Comparison of ENCODE assay signal across 11 cellular contexts in genomic region chr1:39131940-39132339, GRCh38.
A peak's percentile ranks its signal among the peaks of the same experiment; 100 is the strongest.
DNase-seq lines count a peak whose midpoint lies in the region; ATAC-seq and TF ChIP-seq lines count a peak whose summit lies in the region.
"Had no signal": no experiment of that assay in that cellular context is flagged by ENCODE, and none has a peak within 500 bp of the region (broad histone marks: within the 10 kb centered on the region; RNA-seq: fewer than 3 reads in every experiment).

No MANE protein-coding gene starts in this region.

- DNase-seq in NCI-H69 (lab: John Stamatoyannopoulos, UW): peak; percentile 47
- no peak for DNase-seq in fibroblast of lung (ENCODE audit: low read depth in 2 of 2)
- no peak for DNase-seq in psoas muscle
- DNase-seq in GM03348 (ENCODE audit: low spot score): no peak
- DNase-seq in activated CD8-positive, alpha-beta memory T cell treated with anti-CD3 and anti-CD28 coated beads, Interleukin-2, amount 50 U/mL, for 48 hours: no peak
- DNase-seq in activated effector memory CD4-positive, alpha-beta T cell treated with anti-CD3 and anti-CD28 coated beads, Interleukin-2, amount 50 U/mL, for 16 hours: no peak
- DNase-seq: left colon, NCI-H526 had no signal

- ATAC-seq in psoas muscle: no peak
- no peak for ATAC-seq in GM21786 (IDR thresholded peaks at IDR 0.05; ENCODE audit: unreplicated experiment)
- ATAC-seq: activated CD4-positive, CD25-positive, alpha-beta regulatory T cell treated with anti-CD3 and anti-CD28 coated beads, Interleukin-2, amount 50 U/mL, for 24 hours; left colon had no signal

- H3K4me3 ChIP-seq in BLaER1 treated with 17β-estradiol and CSF1 and Interleukin-3, amounts not matched to agents 10 nM and 100 nM: no peak overlapping the region
- H3K4me3 ChIP-seq in fibroblast of lung (replicated peaks in 1 of 4; ENCODE audit: control extremely low read depth in 1 of 4, insufficient read depth in 1 of 4, low read depth in 3 of 4, low read length in 4 of 4) (no peak overlapping the region), psoas muscle (no peak overlapping the region)

- intact Hi-C loops in psoas muscle (cut with DNase I): loop anchor here in 1 of 2 donors (2.0 kb wide), 1 partner anchor 57 kb away; no protein-coding TSS in a partner anchor

- peaks cover 83% of the 10 kb centered on the region for H3K79me2 ChIP-seq in fibroblast of lung (ENCODE audit: control insufficient read depth, insufficient read depth, low read length)

- H3K36me3 ChIP-seq in BLaER1 treated with 17β-estradiol and CSF1 and Interleukin-3, amounts not matched to agents 10 nM and 100 nM: peaks cover 0 to 16% (median 6%) of the 10 kb centered on the region in 11 experiments; a peak in 9 of 22 replicates
- no peaks in the 10 kb centered on the region for H3K36me3 ChIP-seq in fibroblast of lung (ENCODE audit: control insufficient read depth, insufficient read depth, low read length)
- H3K36me3 ChIP-seq in psoas muscle (ENCODE audit: insufficient read depth in 1 of 2, low read depth in 1 of 2): no peaks in the 10 kb centered on the region

- no peaks in the 10 kb centered on the region for H3K9me3 ChIP-seq in BLaER1 treated with 17β-estradiol and CSF1 and Interleukin-3, amounts not matched to agents 10 nM and 100 nM (replicated peaks in 1 of 11)
- no peaks in the 10 kb centered on the region for H3K9me3 ChIP-seq in fibroblast of lung (ENCODE audit: control insufficient read depth, insufficient read depth, low read depth, low read length)
- no peaks in the 10 kb centered on the region for H3K9me3 ChIP-seq in psoas muscle

- no peak overlapping the region for H3K9ac ChIP-seq in BLaER1 treated with 17β-estradiol and CSF1 and Interleukin-3, amounts not matched to agents 10 nM and 100 nM
- H3K9ac ChIP-seq in fibroblast of lung (ENCODE audit: insufficient read depth, low read length): no peak overlapping the region

- H3K4me1 ChIP-seq in BLaER1 treated with 17β-estradiol and CSF1 and Interleukin-3, amounts not matched to agents 10 nM and 100 nM: peaks cover 35 to 60% (median 41%) of the 10 kb centered on the region in 10 experiments
- peaks cover 24% of the 10 kb centered on the region for H3K4me1 ChIP-seq in fibroblast of lung (ENCODE audit: control insufficient read depth, extremely low read depth, insufficient read depth, low read length)
- H3K4me1 ChIP-seq in psoas muscle: peaks cover 64% of the 10 kb centered on the region

- TF ChIP-seq CTCF in fibroblast of lung (conservative IDR thresholded peaks at IDR 0.05 in 1 of 2, IDR thresholded peaks at IDR 0.05 in 1 of 2; ENCODE audit: low read depth in 1 of 2, low read length in 2 of 2) (no peak), psoas muscle (IDR thresholded peaks at IDR 0.05) (no peak)

- H4K20me1 ChIP-seq in BLaER1 treated with 17β-estradiol and CSF1 and Interleukin-3, amounts not matched to agents 10 nM and 100 nM: peaks cover 14 to 100% (median 60%) of the 10 kb centered on the region in 11 experiments; a peak in 20 of 22 replicates
- H4K20me1 ChIP-seq in fibroblast of lung (ENCODE audit: control insufficient read depth, extremely low read depth, insufficient read depth, low read length): no peaks in the 10 kb centered on the region

- H2AFZ ChIP-seq in fibroblast of lung (ENCODE audit: low read length): no peak overlapping the region

- 81 to 91% (median 89%) methylated on average over 2 of the region's 2 CpGs for WGBS in psoas muscle, 3 donors

- H3K4me2 ChIP-seq in BLaER1 treated with 17β-estradiol and CSF1 and Interleukin-3, amounts not matched to agents 10 nM and 100 nM: peak overlapping the region; percentile 58 to 85 (median 72)
- no peak overlapping the region for H3K4me2 ChIP-seq in fibroblast of lung (ENCODE audit: extremely low read depth, insufficient read depth, low read length)

- H3K27ac ChIP-seq in BLaER1 treated with 17β-estradiol and CSF1 and Interleukin-3, amounts not matched to agents 10 nM and 100 nM: no peak overlapping the region; a peak in 1 of 22 replicates
- peak overlapping the region; percentile 73 for H3K27ac ChIP-seq in fibroblast of lung (ENCODE audit: insufficient read depth, low read length)
- peak overlapping the region; percentile 69 for H3K27ac ChIP-seq in psoas muscle

- H3K27me3 ChIP-seq in BLaER1 treated with 17β-estradiol and CSF1 and Interleukin-3, amounts not matched to agents 10 nM and 100 nM: no peaks in the 10 kb centered on the region
- H3K27me3 ChIP-seq in fibroblast of lung (ENCODE audit: control insufficient read depth, insufficient read depth, low read length): no peaks in the 10 kb centered on the region
- no peaks in the 10 kb centered on the region for H3K27me3 ChIP-seq in psoas muscle (ENCODE audit: insufficient read depth in 3 of 3, low read length in 2 of 3)

Comparison
In these comparisons a context has a peak if more than half of its experiments do, and no peak if none do; other contexts are left out.
1. H3K27ac ChIP-seq: peak in fibroblast of lung (single experiment) and psoas muscle (single experiment); none in BLaER1 treated with 17β-estradiol and CSF1 and Interleukin-3, amounts not matched to agents 10 nM and 100 nM (0 of 11).